8 cellular contexts compared by ENCODE assay signal in genomic region chr2:75640621-75641121, GRCh38. TPM values are rescaled to one million over a fixed set of nuclear protein-coding genes. Genes with fewer than 3 reads are reported as not detected.
DNase-seq lines count a peak whose midpoint lies in the region; ATAC-seq lines count a peak whose summit lies in the region.

No MANE protein-coding gene starts in this region.

- no peaks in the 10 kb centered on the region for H3K36me3 ChIP-seq in aorta (ENCODE audit: control insufficient read depth in 1 of 2, insufficient read depth in 2 of 2, low read length in 1 of 2)

- intact Hi-C loops in posterior vena cava (cut with DNase I) (no loop called here), aorta (cut with DNase I) (no loop called here)

- no peaks in the 10 kb centered on the region for H3K27me3 ChIP-seq in aorta (ENCODE audit: control insufficient read depth in 1 of 2, insufficient read depth in 2 of 2, low read length in 1 of 2)

- no peaks in the 10 kb centered on the region for H3K9me3 ChIP-seq in aorta (ENCODE audit: control insufficient read depth, low read length)

- ATAC-seq in GM21360 (IDR thresholded peaks at IDR 0.05; ENCODE audit: unreplicated experiment) (peak; percentile 99), HG03575 (IDR thresholded peaks at IDR 0.05; ENCODE audit: extremely low read depth, insufficient number of reproducible peaks, low FRiP score, unreplicated experiment) (peak; percentile 69), aorta (ENCODE audit: low FRiP score) (peak; percentile 96)

- H3K4me3 ChIP-seq in aorta (ENCODE audit: low read length in 2 of 2): no peak overlapping the region

- 0% methylated on average over 3 of the region's 3 CpGs for WGBS in aorta, 2 donors

- H3K27ac ChIP-seq in aorta (ENCODE audit: low read depth in 1 of 2, low read length in 2 of 2): no peak overlapping the region

- no peaks in the 10 kb centered on the region for H3K4me1 ChIP-seq in aorta (ENCODE audit: control insufficient read depth in 1 of 2, insufficient read depth in 2 of 2, low read length in 2 of 2)

- DNase-seq in EL (peak; percentile 79), RPMI8226 (peak; percentile 68), glomerular endothelial cell (ENCODE audit: extremely low read depth, low read depth, low spot score) (peak; percentile 65), posterior vena cava (ENCODE audit: low spot score) (peak; percentile 90), aorta (peak; percentile 65 to 83)
- DNase-seq in activated gamma-delta T cell treated with anti-CD3 and anti-CD28 coated beads, Interleukin-2, amount 50 U/mL, for 16 hours (ENCODE audit: low read depth): peak; percentile 32

RNA-seq across cellular contexts. Expression of gene MRPL19, which starts 5.9 kb away (rescaled TPM):
- total RNA-seq in glomerular endothelial cell (33.0 and 42.4 TPM in 2 replicates), posterior vena cava (10 to 100 TPM; 42.7 to 43.5 TPM), aorta (10 to 100 TPM; 33.2 to 40.6 TPM)
- polyA plus RNA-seq in aorta: 10 to 100 TPM; 15.7 to 19.4 TPM

Comparison
In these comparisons a context has a peak if more than half of its experiments do, and no peak if none do; other contexts are left out.
1. DNase-seq: peak in every context shown above with its lines; median percentile 90 in posterior vena cava; 79 in EL; 74 in aorta; 68 in RPMI8226; 65 in glomerular endothelial cell; 32 in activated gamma-delta T cell treated with anti-CD3 and anti-CD28 coated beads, Interleukin-2, amount 50 U/mL, for 16 hours.